Comparison of ENCODE assay signal across 19 cellular contexts in the genomic region with DNA sequence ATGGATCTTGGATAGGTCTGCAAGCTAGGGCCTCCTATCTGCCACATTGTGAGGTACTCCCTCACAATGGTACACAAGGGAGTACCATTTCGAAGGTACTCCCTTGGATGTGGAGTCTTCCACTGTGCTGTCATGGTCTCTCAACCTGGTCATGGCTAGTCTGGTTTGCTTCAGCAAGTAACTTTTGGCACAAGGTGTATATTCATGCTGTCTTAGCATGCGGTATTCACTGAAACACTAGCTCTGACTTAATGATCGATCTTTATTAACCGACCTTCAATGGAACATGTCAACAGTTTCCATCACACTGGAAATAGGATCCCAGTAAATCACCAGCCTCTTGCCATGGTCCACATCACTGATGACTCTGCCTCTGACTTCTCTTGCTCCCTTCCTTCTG.
DNase-seq lines count a peak whose midpoint lies in the region; ATAC-seq, FAIRE-seq and TF ChIP-seq lines count a peak whose summit lies in the region.
"Had no signal": no experiment of that assay in that cellular context is flagged by ENCODE, and none has a peak within 500 bp of the region (broad histone marks: within the 10 kb centered on the region; RNA-seq: fewer than 3 reads in every experiment).

No MANE protein-coding gene starts in this region.

- no peak overlapping the region for H3K27ac ChIP-seq in astrocyte (ENCODE audit: low read depth, low read length)
- peak overlapping the region; percentile 72 to 87 (median 82) for H3K27ac ChIP-seq in esophagus squamous epithelium
- peak overlapping the region; percentile 41 for H3K27ac ChIP-seq in muscle layer of duodenum (ENCODE audit: low read length)
- no peak overlapping the region for H3K27ac ChIP-seq in spleen
- H3K27ac ChIP-seq: BLaER1, HL-60, KMS-11, SJSA1 had no signal

- TF ChIP-seq CTCF in Loucy (conservative IDR thresholded peaks at IDR 0.05; ENCODE audit: low read length) (no peak), astrocyte (IDR thresholded peaks at IDR 0.05; ENCODE audit: insufficient read depth, low read depth, low read length) (no peak), esophagus squamous epithelium (IDR thresholded peaks at IDR 0.05) (no peak), spleen (IDR thresholded peaks at IDR 0.05 in 8 of 11, conservative IDR thresholded peaks at IDR 0.05 in 3 of 11) (no peak)

- H3F3A ChIP-seq in Loucy (ENCODE audit: low read depth) = no peaks in the 10 kb centered on the region

- no peaks in the 10 kb centered on the region for H3K9me3 Mint-ChIP-seq in astrocyte (ENCODE audit: unreplicated experiment)

- no peaks in the 10 kb centered on the region for H3K9me2 ChIP-seq in Loucy (replicated peaks; ENCODE audit: low read depth, low read length)

- H3K36me3 ChIP-seq in Loucy (ENCODE audit: insufficient read depth, low read length) = no peaks in the 10 kb centered on the region
- no peaks in the 10 kb centered on the region for H3K36me3 ChIP-seq in astrocyte (ENCODE audit: insufficient read depth, low read length)
- no peaks in the 10 kb centered on the region for H3K36me3 ChIP-seq in esophagus squamous epithelium
- H3K36me3 ChIP-seq in muscle layer of duodenum (ENCODE audit: control insufficient read depth in 1 of 2, insufficient read depth in 2 of 2, low read length in 2 of 2) = no peaks in the 10 kb centered on the region
- H3K36me3 ChIP-seq in spleen = no peaks in the 10 kb centered on the region
- H3K36me3 ChIP-seq: BLaER1, HAP-1, SJSA1 had no signal

- H3K9ac ChIP-seq in Loucy (ENCODE audit: low read depth, low read length, poor library complexity, severe bottlenecking) (no peak overlapping the region), astrocyte (ENCODE audit: low read length) (no peak overlapping the region)
- H3K9ac ChIP-seq: BLaER1, KMS-11 had no signal

- H2AFZ ChIP-seq in Loucy (ENCODE audit: low read length) = no peak overlapping the region
- no peak overlapping the region for H2AFZ ChIP-seq in astrocyte (ENCODE audit: low read depth, low read length)

- no peaks in the 10 kb centered on the region for H3K79me2 ChIP-seq in Loucy (ENCODE audit: insufficient read depth, low read length)
- no peaks in the 10 kb centered on the region for H3K79me2 ChIP-seq in astrocyte (ENCODE audit: insufficient read depth, low read length)

- no peak for FAIRE-seq in astrocyte (lab: Jason Lieb, UNC)
- FAIRE-seq: A549 had no signal

- no peaks in the 10 kb centered on the region for H4K20me1 ChIP-seq in Loucy (ENCODE audit: insufficient read depth, low read length, poor library complexity, severe bottlenecking)
- H4K20me1 ChIP-seq in astrocyte (ENCODE audit: insufficient read depth, low read length) = no peaks in the 10 kb centered on the region
- H4K20me1 ChIP-seq: BLaER1 had no signal

- DNase-seq in astrocyte (ENCODE audit: low read depth) = no peak
- no peak for DNase-seq in esophagus squamous epithelium (lab: John Stamatoyannopoulos, UW)
- no peak for DNase-seq in NCI-H748 treated with DMSO at 0.1 percent for 48 hours (lab: John Stamatoyannopoulos, UW)
- DNase-seq in spleen = no peak
- DNase-seq in SW 1271 (lab: John Stamatoyannopoulos, UW) = no peak
- DNase-seq: DMS79, NCI-H1436, NCI-H1930, NCI-H524 treated with DMSO at 0.1 percent for 48 hours had no signal

- H3K27me3 Mint-ChIP-seq in astrocyte (ENCODE audit: low read depth, unreplicated experiment) = no peaks in the 10 kb centered on the region
- H3K27me3 Mint-ChIP-seq: CD4-positive, alpha-beta memory T cell had no signal

- H3K36me3 Mint-ChIP-seq in astrocyte (ENCODE audit: low read depth, unreplicated experiment) = no peaks in the 10 kb centered on the region
- H3K36me3 Mint-ChIP-seq: CD4-positive, alpha-beta memory T cell had no signal

- intact Hi-C loops in esophagus squamous epithelium (cut with DNase I) = no loop called here
- intact Hi-C loops in spleen (cut with DNase I; ENCODE audit: low total_unique reads) = no loop called here

- peaks cover 5% of the 10 kb centered on the region for H3K4me1 Mint-ChIP-seq in astrocyte (ENCODE audit: low read depth, unreplicated experiment)

- H3K27me3 ChIP-seq in Loucy (ENCODE audit: insufficient read depth, low read length, poor library complexity, severe bottlenecking) = no peaks in the 10 kb centered on the region
- no peaks in the 10 kb centered on the region for H3K27me3 ChIP-seq in astrocyte (ENCODE audit: insufficient read depth, low read length)
- H3K27me3 ChIP-seq in esophagus squamous epithelium = no peaks in the 10 kb centered on the region
- H3K27me3 ChIP-seq in muscle layer of duodenum (ENCODE audit: low read depth, low read length) = no peaks in the 10 kb centered on the region
- H3K27me3 ChIP-seq in spleen (replicated peaks in 1 of 7) = no peaks in the 10 kb centered on the region
- H3K27me3 ChIP-seq: BLaER1, SJSA1 had no signal

- peak overlapping the region; percentile 56 for H3K4me2 ChIP-seq in Loucy (ENCODE audit: low read depth, low read length, poor library complexity, severe bottlenecking)
- no peak overlapping the region for H3K4me2 ChIP-seq in astrocyte (ENCODE audit: low read length)
- H3K4me2 ChIP-seq: BLaER1, KMS-11 had no signal

- no peak overlapping the region for H3K4me3 Mint-ChIP-seq in astrocyte (ENCODE audit: unreplicated experiment)

- peaks cover 17% of the 10 kb centered on the region for H3K4me1 ChIP-seq in Loucy (ENCODE audit: insufficient read depth, low read length, poor library complexity, severe bottlenecking)
- peaks cover 8% of the 10 kb centered on the region for H3K4me1 ChIP-seq in astrocyte (ENCODE audit: insufficient read depth, low read length)
- H3K4me1 ChIP-seq in esophagus squamous epithelium = peaks cover 5 to 26% (median 12%) of the 10 kb centered on the region in 3 donors
- no peaks in the 10 kb centered on the region for H3K4me1 ChIP-seq in muscle layer of duodenum (ENCODE audit: control insufficient read depth in 1 of 2, insufficient read depth in 2 of 2, low read length in 2 of 2)
- H3K4me1 ChIP-seq in spleen = no peaks in the 10 kb centered on the region
- H3K4me1 ChIP-seq: BLaER1, HAP-1, SJSA1 had no signal

- ATAC-seq in GM19035 (IDR thresholded peaks at IDR 0.05; ENCODE audit: unreplicated experiment) = no peak
- ATAC-seq: A549 had no signal

- no peaks in the 10 kb centered on the region for H3K9me3 ChIP-seq in Loucy (ENCODE audit: insufficient read depth, low read depth, low read length)
- no peaks in the 10 kb centered on the region for H3K9me3 ChIP-seq in astrocyte (ENCODE audit: insufficient read depth, low read depth, low read length)
- H3K9me3 ChIP-seq in esophagus squamous epithelium = no peaks in the 10 kb centered on the region
- H3K9me3 ChIP-seq in muscle layer of duodenum (ENCODE audit: control insufficient read depth in 1 of 2, low read length in 2 of 2) = peaks cover 0 to 4% of the 10 kb centered on the region in 2 donors
- no peaks in the 10 kb centered on the region for H3K9me3 ChIP-seq in spleen
- H3K9me3 ChIP-seq: A549, BLaER1, HAP-1, SJSA1 had no signal

- TF ChIP-seq POLR2A in esophagus squamous epithelium (IDR thresholded peaks at IDR 0.05) (no peak), spleen (IDR thresholded peaks at IDR 0.05) (no peak)

- H3K4me3 ChIP-seq in Loucy (ENCODE audit: low read length, poor library complexity, severe bottlenecking) (no peak overlapping the region), astrocyte (ENCODE audit: insufficient read depth, low read depth, low read length) (no peak overlapping the region), esophagus squamous epithelium (no peak overlapping the region), muscle layer of duodenum (ENCODE audit: low read depth in 1 of 2, low read length in 2 of 2) (no peak overlapping the region), spleen (no peak overlapping the region)
- H3K4me3 ChIP-seq: A549, BLaER1, HAP-1, SJSA1 had no signal

- WGBS in esophagus squamous epithelium, 2 donors = 85 to 94% methylated on average over 4 of the region's 4 CpGs
- 89 to 94% (median 90%) methylated on average over 4 of the region's 4 CpGs for WGBS in spleen, 5 donors

- H3K27ac Mint-ChIP-seq in astrocyte (ENCODE audit: unreplicated experiment) = peak overlapping the region; percentile 27

Comparison
In these comparisons a context has a peak if more than half of its experiments do, and no peak if none do; other contexts are left out.
1. H3K27ac ChIP-seq: peak in esophagus squamous epithelium (4 of 4) and muscle layer of duodenum (single experiment); none in astrocyte (single experiment) and spleen (0 of 8).